ENCODE assay signal across 8 cellular contexts in the genomic region with DNA sequence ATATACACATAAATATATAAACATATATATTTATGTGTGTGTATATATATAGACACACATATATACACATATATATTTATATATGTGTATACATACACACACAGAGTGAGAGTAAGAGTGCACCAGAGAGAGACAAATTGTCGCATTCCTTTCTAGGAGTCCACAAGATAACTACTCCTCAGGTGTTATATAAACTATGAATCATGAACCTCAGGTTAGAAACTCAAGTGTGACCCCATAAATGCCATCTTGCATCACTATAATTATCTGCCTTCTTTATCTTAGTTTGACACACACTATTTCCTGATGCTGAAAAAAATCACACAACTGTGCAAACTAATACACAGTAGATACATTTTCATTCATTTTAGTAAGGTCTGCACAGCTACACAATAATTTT.
"Had no signal": no experiment of that assay in that cellular context is flagged by ENCODE, and none has a peak within 500 bp of the region (broad histone marks: within the 10 kb centered on the region; RNA-seq: fewer than 3 reads in every experiment).

No MANE protein-coding gene starts in this region.

- ATAC-seq: GM23338, K562 had no signal

- H3K4me1 Mint-ChIP-seq: GM23338 had no signal

- H3K27ac Mint-ChIP-seq: GM23338, H9 had no signal

- DNase-seq: H9, HCEC 1CT, IMR-90 had no signal

- H3K9me3 Mint-ChIP-seq: GM23338 had no signal

- H3K4me3 Mint-ChIP-seq: GM23338, H9 had no signal

- H3K4me3 ChIP-seq: GM23338, K562 had no signal

- FAIRE-seq: H1, H54, HTR-8/SVneo, K562 had no signal
